ENCODE assay signal across 1 cellular context in the genomic region with DNA sequence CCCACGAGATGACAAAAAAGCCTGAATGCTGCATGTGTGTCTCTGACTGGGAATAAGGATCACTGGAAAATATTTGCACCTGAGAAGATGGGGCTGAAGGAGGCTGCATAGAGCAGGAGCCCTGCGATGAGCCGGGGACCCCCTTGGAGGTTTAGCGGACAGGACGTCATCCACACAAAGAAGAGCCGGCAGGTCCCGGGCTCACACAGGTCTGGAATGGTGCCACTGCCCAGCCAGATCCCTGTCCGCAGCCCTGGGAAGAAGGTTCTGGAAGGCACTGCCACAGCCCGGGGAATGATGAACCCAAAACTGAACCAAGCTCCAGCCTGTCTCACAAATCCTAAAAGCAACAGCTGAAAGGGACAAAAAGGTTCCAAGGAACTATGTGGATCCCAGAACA.
TF ChIP-seq lines count a peak whose summit lies in the region.

No MANE protein-coding gene starts in this region.

TF ChIP-seq in GM23338, 12 proteins besides CTCF, POLR2A, EP300 and RAD21:
- TF ChIP-seq ZNF462 (CRISPR knock-in tag; IDR thresholded peaks at IDR 0.05) (no peak), EZH2 (IDR thresholded peaks at IDR 0.05; ENCODE audit: low read depth, unreplicated experiment) (no peak), STAT1 (IDR thresholded peaks at IDR 0.05; ENCODE audit: unreplicated experiment) (no peak), EZH2phosphoT487 (IDR thresholded peaks at IDR 0.05; ENCODE audit: unreplicated experiment) (no peak)
